In genomic region chr1:11682287-11682771, GRCh38 we compare ENCODE assay signal across 13 cellular contexts. TPM values are rescaled to one million over a fixed set of nuclear protein-coding genes. Genes with fewer than 3 reads are reported as not detected.
DNase-seq lines count a peak whose midpoint lies in the region; ATAC-seq, FAIRE-seq and TF ChIP-seq lines count a peak whose summit lies in the region.
"Had no signal": no experiment of that assay in that cellular context is flagged by ENCODE, and none has a peak within 500 bp of the region (broad histone marks: within the 10 kb centered on the region; RNA-seq: fewer than 3 reads in every experiment).

No MANE protein-coding gene starts in this region.

- no peak for ATAC-seq in GM21423 (IDR thresholded peaks at IDR 0.05; ENCODE audit: unreplicated experiment)

- no peaks in the 10 kb centered on the region for H3K36me3 Mint-ChIP-seq in activated CD4-positive, alpha-beta memory T cell treated with anti-CD3 and anti-CD28 coated beads, Interleukin-2, amount 10 ng/mL, durations not matched to agents 7 days and 5 days (ENCODE audit: low read depth)
- H3K36me3 Mint-ChIP-seq: stimulated activated naive B cell treated with anti-CD40 and anti-IgM and Interleukin-4, amounts not matched to agents 10 μg/mL and 1 μg/mL and 100 μg/mL, for 72 hours had no signal

- H3K4me1 ChIP-seq in BLaER1 (peaks cover 88% of the 10 kb centered on the region), adrenal gland (replicated peaks in 1 of 2) (peaks cover 5 to 12% of the 10 kb centered on the region in 2 donors)

- peaks cover 16% of the 10 kb centered on the region for H3K27me3 Mint-ChIP-seq in activated CD4-positive, alpha-beta memory T cell treated with anti-CD3 and anti-CD28 coated beads, Interleukin-2, amount 10 ng/mL, durations not matched to agents 7 days and 5 days
- H3K27me3 Mint-ChIP-seq: activated CD4-positive, alpha-beta T cell treated with anti-CD3 and anti-CD28 coated beads for 36 hours had no signal

- FAIRE-seq in H54 (lab: Jason Lieb, UNC), result peak; percentile 64
- FAIRE-seq in urothelium cell line (lab: Jason Lieb, UNC), result no peak

- H3K9me3 ChIP-seq in BLaER1 (no peaks in the 10 kb centered on the region), adrenal gland (replicated peaks in 1 of 3) (no peaks in the 10 kb centered on the region)

- TF ChIP-seq CTCF in adrenal gland (IDR thresholded peaks at IDR 0.05), result no peak

- 48 to 62% (median 55%) methylated on average over 6 to 7 of the region's 7 CpGs for WGBS in adrenal gland, 4 donors

- POLR2A ChIA-PET in activated CD4-positive, alpha-beta memory T cell treated with anti-CD3 and anti-CD28 coated beads, Interleukin-2, amount 10 ng/mL, durations not matched to agents 7 days and 5 days (lab: Charles Lee), result interaction anchor here (0.7 to 5.2 kb wide), 14 partner anchors 8 to 670 kb away, joined by 3 to 53 read pairs (median 6); partner anchors contain the start of genes DRAXIN, FBXO2, FBXO44 and FBXO6

- DNase-seq in H54 (ENCODE audit: insufficient read length, low spot score) (no peak), left kidney (ENCODE audit: low read depth, low spot score) (peak; percentile 26), NCI-H510A (lab: John Stamatoyannopoulos, UW) (no peak), adrenal gland (no peak), urothelium cell line (ENCODE audit: low spot score) (no peak)
- DNase-seq in activated CD4-positive, alpha-beta memory T cell treated with anti-CD3 and anti-CD28 coated beads, Interleukin-2, amount 10 ng/mL, durations not matched to agents 7 days and 5 days, result no peak
- DNase-seq: activated CD4-positive, alpha-beta T cell treated with anti-CD3 and anti-CD28 coated beads for 36 hours; brain microvascular endothelial cell; NCI-H1436 treated with DMSO at 0.1 percent for 48 hours; RPMI8226; stimulated activated naive B cell treated with anti-CD40 and anti-IgM and Interleukin-4, amounts not matched to agents 10 μg/mL and 1 μg/mL and 100 μg/mL, for 72 hours had no signal

- H3K9ac ChIP-seq in BLaER1, result peak overlapping the region; percentile 83

- intact Hi-C loops in adrenal gland (cut with DNase I), result no loop called here

- peak overlapping the region; percentile 96 for H3K4me2 ChIP-seq in BLaER1

- no peak for TF ChIP-seq POLR2A in H54 (IDR thresholded peaks at IDR 0.05; ENCODE audit: low read depth, low read length)
- no peak for TF ChIP-seq POLR2A in adrenal gland (IDR thresholded peaks at IDR 0.05)

- peak overlapping the region; percentile 45 for H3K4me3 Mint-ChIP-seq in activated CD4-positive, alpha-beta memory T cell treated with anti-CD3 and anti-CD28 coated beads, Interleukin-2, amount 10 ng/mL, durations not matched to agents 7 days and 5 days

- peak overlapping the region; percentile 97 for H3K4me3 ChIP-seq in BLaER1
- H3K4me3 ChIP-seq in adrenal gland, result no peak overlapping the region

- H4K20me1 ChIP-seq in BLaER1, result peaks cover 49% of the 10 kb centered on the region

- no peak overlapping the region for H3K27ac Mint-ChIP-seq in activated CD4-positive, alpha-beta memory T cell treated with anti-CD3 and anti-CD28 coated beads, Interleukin-2, amount 10 ng/mL, durations not matched to agents 7 days and 5 days

- H3K27me3 ChIP-seq in BLaER1 (no peaks in the 10 kb centered on the region), adrenal gland (no peaks in the 10 kb centered on the region)
- H3K27me3 ChIP-seq: brain microvascular endothelial cell had no signal

- H3K36me3 ChIP-seq in BLaER1, result peaks cover 30% of the 10 kb centered on the region
- no peaks in the 10 kb centered on the region for H3K36me3 ChIP-seq in adrenal gland (replicated peaks in 1 of 2)
- H3K36me3 ChIP-seq: brain microvascular endothelial cell had no signal

- CTCF ChIA-PET in activated CD4-positive, alpha-beta memory T cell treated with anti-CD3 and anti-CD28 coated beads, Interleukin-2, amount 10 ng/mL, durations not matched to agents 7 days and 5 days (lab: Charles Lee), result interaction anchor here (1.0 to 2.9 kb wide), 5 partner anchors 11 to 39 kb away, joined by 3 to 34 read pairs (median 3); partner anchors contain the start of gene FBXO6

- no peaks in the 10 kb centered on the region for H3K9me3 Mint-ChIP-seq in activated CD4-positive, alpha-beta memory T cell treated with anti-CD3 and anti-CD28 coated beads, Interleukin-2, amount 10 ng/mL, durations not matched to agents 7 days and 5 days
- H3K9me3 Mint-ChIP-seq: stimulated activated naive B cell treated with anti-CD40 and anti-IgM and Interleukin-4, amounts not matched to agents 10 μg/mL and 1 μg/mL and 100 μg/mL, for 72 hours had no signal

- H3K27ac ChIP-seq in BLaER1 (peak overlapping the region; percentile 91), adrenal gland (no peak overlapping the region)
- H3K27ac ChIP-seq: brain microvascular endothelial cell had no signal

- H3K4me1 Mint-ChIP-seq in activated CD4-positive, alpha-beta memory T cell treated with anti-CD3 and anti-CD28 coated beads, Interleukin-2, amount 10 ng/mL, durations not matched to agents 7 days and 5 days, result peaks cover 16% of the 10 kb centered on the region

RNA-seq across cellular contexts. Expression of gene MAD2L2, which starts 1.4 kb away (rescaled TPM):
- total RNA-seq in activated CD4-positive, alpha-beta memory T cell treated with anti-CD3 and anti-CD28 coated beads, Interleukin-2, amount 10 ng/mL, durations not matched to agents 7 days and 5 days, result 10 to 100 TPM; 59.2 to 63.1 TPM
- total RNA-seq in adrenal gland, result 10 to 100 TPM; 22.7 to 71.2 (median 31.5) TPM
- polyA plus RNA-seq in adrenal gland, result 10 to 100 TPM; 15.6 to 29.7 (median 19.5) TPM

RNA-seq across cellular contexts. Expression of gene DRAXIN, which starts 9.2 kb away (rescaled TPM):
- under 1 TPM; 0.60 TPM for total RNA-seq in activated CD4-positive, alpha-beta memory T cell treated with anti-CD3 and anti-CD28 coated beads, Interleukin-2, amount 10 ng/mL, durations not matched to agents 7 days and 5 days
- total RNA-seq in adrenal gland, result under 1 TPM in 2 of 8 donors, not detected in 6; under 0.01 to 0.07 TPM
- under 1 TPM in 2 of 3 donors, not detected in 1; under 0.01 to 0.08 TPM for polyA plus RNA-seq in adrenal gland

RNA-seq across cellular contexts. Expression of gene FBXO6, which starts 18.3 kb away (rescaled TPM):
- total RNA-seq in activated CD4-positive, alpha-beta memory T cell treated with anti-CD3 and anti-CD28 coated beads, Interleukin-2, amount 10 ng/mL, durations not matched to agents 7 days and 5 days, result 10 to 100 TPM; 37.1 to 37.7 TPM
- 10 to 100 TPM in 7 of 8 donors, 1 to 10 TPM in 1; 8.2 to 26.4 (median 16.3) TPM for total RNA-seq in adrenal gland
- 10 to 100 TPM in 2 of 3 donors, 1 to 10 TPM in 1; 6.8 to 18.3 (median 12.4) TPM for polyA plus RNA-seq in adrenal gland

RNA-seq across cellular contexts. Expression of gene FBXO44, which starts 27.7 kb away (rescaled TPM):
- total RNA-seq in activated CD4-positive, alpha-beta memory T cell treated with anti-CD3 and anti-CD28 coated beads, Interleukin-2, amount 10 ng/mL, durations not matched to agents 7 days and 5 days, result 10 to 100 TPM; 30.4 to 32.4 TPM
- 10 to 100 TPM; 16.3 to 50.1 (median 38.1) TPM for total RNA-seq in adrenal gland
- 100 to 1,000 TPM in 1 of 3 donors, 10 to 100 TPM in 1, 1 to 10 TPM in 1; 6.3 to 121 (median 53.0) TPM for polyA plus RNA-seq in adrenal gland

RNA-seq across cellular contexts. Expression of gene FBXO2, which starts 28.1 kb away (rescaled TPM):
- 1 to 10 TPM; 1.4 to 1.8 TPM for total RNA-seq in activated CD4-positive, alpha-beta memory T cell treated with anti-CD3 and anti-CD28 coated beads, Interleukin-2, amount 10 ng/mL, durations not matched to agents 7 days and 5 days
- total RNA-seq in adrenal gland, result 10 to 100 TPM in 7 of 8 donors, 1 to 10 TPM in 1; 9.5 to 59.3 (median 30.2) TPM
- polyA plus RNA-seq in adrenal gland, result 10 to 100 TPM in 2 of 3 donors, 1 to 10 TPM in 1; 6.3 to 86.6 (median 71.4) TPM
